Comparison of ENCODE assay signal across 19 cellular contexts in genomic region chr1:11885922-11886321, GRCh38. TPM values are rescaled to one million over a fixed set of nuclear protein-coding genes. Genes with fewer than 3 reads are reported as not detected.
"Had no signal": no experiment of that assay in that cellular context is flagged by ENCODE, and none has a peak within 500 bp of the region (broad histone marks: within the 10 kb centered on the region; RNA-seq: fewer than 3 reads in every experiment).

No MANE protein-coding gene starts in this region.

- FAIRE-seq: endometrium, urothelium cell line had no signal

- ATAC-seq: activated CD8-positive, alpha-beta T cell treated with anti-CD3 and anti-CD28 coated beads, Interleukin-2, amount 10 ng/mL, durations not matched to agents 7 days and 5 days; activated naive CD8-positive, alpha-beta T cell treated with anti-CD3 and anti-CD28 coated beads, Interleukin-2, amount 50 U/mL, for 24 hours; naive thymus-derived CD4-positive, alpha-beta T cell had no signal

- H3K36me3 ChIP-seq: ascending aorta, esophagus squamous epithelium, thyroid gland had no signal

- H3K4me1 ChIP-seq: ascending aorta, esophagus squamous epithelium had no signal

- H3K4me3 ChIP-seq: ascending aorta, esophagus squamous epithelium, lung, skin epidermis, thyroid gland had no signal

- H3K27ac ChIP-seq: ascending aorta, esophagus squamous epithelium had no signal

- H3K9me3 ChIP-seq: ascending aorta, esophagus squamous epithelium, thyroid gland had no signal

- H3K27me3 ChIP-seq: ascending aorta, thyroid gland had no signal

- DNase-seq: activated CD4-positive, alpha-beta T cell treated with anti-CD3 and anti-CD28 coated beads for 4 hours; activated CD8-positive, alpha-beta memory T cell treated with anti-CD3 and anti-CD28 coated beads, Interleukin-2, amount 50 U/mL, for 48 hours; activated CD8-positive, alpha-beta T cell treated with anti-CD3 and anti-CD28 coated beads, Interleukin-2, amount 10 ng/mL, durations not matched to agents 7 days and 5 days; activated naive CD4-positive, alpha-beta T cell treated with Interleukin-2 at 50 U/mL for 16 hours; activated naive CD8-positive, alpha-beta T cell treated with anti-CD3 and anti-CD28 coated beads, Interleukin-2, amount 50 U/mL, for 24 hours; esophagus squamous epithelium; foreskin fibroblast; hippocampal formation; kidney glomerular epithelial cell; midbrain; naive thymus-derived CD4-positive, alpha-beta T cell; T1000; thyroid gland had no signal

RNA-seq across cellular contexts. Expression of gene NPPB, which starts 27.2 kb away (rescaled TPM):
- total RNA-seq: activated CD8-positive, alpha-beta T cell treated with anti-CD3 and anti-CD28 coated beads, Interleukin-2, amount 10 ng/mL, durations not matched to agents 7 days and 5 days; activated T-helper 1 cell treated with anti-CD3 and anti-CD28 coated beads, Interleukin-12 subunit alpha, Interleukin-12 subunit beta, Interleukin-2, Interleukin-4 antibody, amounts not matched to agents 30 ng/mL and 10 ng/mL and 1 ng/mL, durations not matched to agents 14 hours and 24 hours and 36 hours; ascending aorta; esophagus squamous epithelium; naive thymus-derived CD4-positive, alpha-beta T cell; thyroid gland had no signal
- polyA plus RNA-seq: naive thymus-derived CD4-positive, alpha-beta T cell had no signal

RNA-seq across cellular contexts. Expression of gene NPPA, which starts 38.3 kb away (rescaled TPM):
- total RNA-seq: activated CD8-positive, alpha-beta T cell treated with anti-CD3 and anti-CD28 coated beads, Interleukin-2, amount 10 ng/mL, durations not matched to agents 7 days and 5 days; activated T-helper 1 cell treated with anti-CD3 and anti-CD28 coated beads, Interleukin-12 subunit alpha, Interleukin-12 subunit beta, Interleukin-2, Interleukin-4 antibody, amounts not matched to agents 30 ng/mL and 10 ng/mL and 1 ng/mL, durations not matched to agents 14 hours and 24 hours and 36 hours; ascending aorta; esophagus squamous epithelium; naive thymus-derived CD4-positive, alpha-beta T cell; thyroid gland had no signal
- polyA plus RNA-seq: naive thymus-derived CD4-positive, alpha-beta T cell had no signal
